ENCODE assay signal across 8 cellular contexts in genomic region chr15:75801859-75802593, GRCh38. TPM values are rescaled to one million over a fixed set of nuclear protein-coding genes. Genes with fewer than 3 reads are reported as not detected.
A peak's percentile ranks its signal among the peaks of the same experiment; 100 is the strongest.
DNase-seq lines count a peak whose midpoint lies in the region; ATAC-seq and TF ChIP-seq lines count a peak whose summit lies in the region.

No MANE protein-coding gene starts in this region.

- ATAC-seq in GM21529 (IDR thresholded peaks at IDR 0.05; ENCODE audit: unreplicated experiment): peak; percentile 61

- peaks cover 2 to 8% (median 4%) of the 10 kb centered on the region in 4 donors for H3K4me1 Mint-ChIP-seq in CD4-positive, alpha-beta memory T cell
- H3K4me1 Mint-ChIP-seq in osteocyte (ENCODE audit: unreplicated experiment): peaks cover 5% of the 10 kb centered on the region

- H3K9me3 Mint-ChIP-seq in CD4-positive, alpha-beta memory T cell: peaks cover 0 to 2% (median 0%) of the 10 kb centered on the region in 8 donors
- no peaks in the 10 kb centered on the region for H3K9me3 Mint-ChIP-seq in osteocyte (ENCODE audit: unreplicated experiment)

- H3K27ac ChIP-seq in CD4-positive, alpha-beta memory T cell (ENCODE audit: low read depth, low read length): no peak overlapping the region
- H3K27ac ChIP-seq in suprapubic skin: no peak overlapping the region

- H3K36me3 Mint-ChIP-seq in CD4-positive, alpha-beta memory T cell: no peaks in the 10 kb centered on the region
- H3K36me3 Mint-ChIP-seq in osteocyte (ENCODE audit: unreplicated experiment): no peaks in the 10 kb centered on the region

- peaks cover 28 to 35% of the 10 kb centered on the region in 2 donors for H3K27me3 Mint-ChIP-seq in CD4-positive, alpha-beta memory T cell
- H3K27me3 Mint-ChIP-seq in osteocyte (ENCODE audit: unreplicated experiment): peaks cover 53% of the 10 kb centered on the region

- no peak overlapping the region for H3K4me3 ChIP-seq in CD4-positive, alpha-beta memory T cell (ENCODE audit: low read length in 2 of 2)
- H3K4me3 ChIP-seq in MG63 (no peak overlapping the region), suprapubic skin (peak overlapping the region; percentile 7)

- peak overlapping the region in 7 of 8 donors; percentile 46 to 79 (median 65) for H3K4me3 Mint-ChIP-seq in CD4-positive, alpha-beta memory T cell
- peak overlapping the region; percentile 70 for H3K4me3 Mint-ChIP-seq in osteocyte (ENCODE audit: unreplicated experiment)

- POLR2A ChIA-PET in CD4-positive, alpha-beta memory T cell (lab: Charles Lee; ENCODE audit: partially characterized antibody): interaction anchor here (1.3 to 2.3 kb wide), 4 partner anchors 13 to 116 kb away, joined by 3 to 6 read pairs (median 4); no protein-coding TSS in a partner anchor

- no peaks in the 10 kb centered on the region for H3K36me3 ChIP-seq in CD4-positive, alpha-beta memory T cell (ENCODE audit: insufficient read depth, low read length)
- no peaks in the 10 kb centered on the region for H3K36me3 ChIP-seq in MG63
- H3K36me3 ChIP-seq in suprapubic skin: no peaks in the 10 kb centered on the region

- peak; percentile 69 to 75 (median 72) for DNase-seq in CD4-positive, alpha-beta memory T cell
- peak; percentile 80 for DNase-seq in MG63
- DNase-seq in SK-MEL-5 (ENCODE audit: low read depth, low spot score): peak; percentile 81
- DNase-seq in activated gamma-delta T cell treated with anti-CD3 and anti-CD28 coated beads, Interleukin-2, amount 50 U/mL, for 16 hours (ENCODE audit: low read depth): peak; percentile 57
- peak; percentile 37 for DNase-seq in glomerular endothelial cell (ENCODE audit: extremely low read depth, low read depth, low spot score)
- DNase-seq in osteocyte (ENCODE audit: extremely low spot score, unreplicated experiment): peak; percentile 93
- DNase-seq in suprapubic skin (ENCODE audit: low spot score in 2 of 2): peak; percentile 88 to 90

- H3K4me1 ChIP-seq in CD4-positive, alpha-beta memory T cell (ENCODE audit: insufficient read depth, low read length): peaks cover 8% of the 10 kb centered on the region
- H3K4me1 ChIP-seq in suprapubic skin: peaks cover 4% of the 10 kb centered on the region

- H3K9me3 ChIP-seq in CD4-positive, alpha-beta memory T cell (ENCODE audit: control insufficient read depth in 1 of 2, low read length in 2 of 2): no peaks in the 10 kb centered on the region
- H3K9me3 ChIP-seq in MG63 (no peaks in the 10 kb centered on the region), suprapubic skin (no peaks in the 10 kb centered on the region)

- no peak for TF ChIP-seq POLR2A in suprapubic skin (IDR thresholded peaks at IDR 0.05)

- WGBS in suprapubic skin: 5% methylated on average over 25 of the region's 25 CpGs

- intact Hi-C loops in CD4-positive, alpha-beta memory T cell (cut with micrococcal nuclease): loop anchor here (1.0 to 2.0 kb wide), 2 partner anchors 74 to 337 kb away; no protein-coding TSS in a partner anchor

- TF ChIP-seq CTCF in osteocyte (IDR thresholded peaks at IDR 0.05) (peak; percentile 91), suprapubic skin (IDR thresholded peaks at IDR 0.05) (peak; percentile 68 to 96)

- peak overlapping the region in 1 of 7 donors; percentile 62 for H3K27ac Mint-ChIP-seq in CD4-positive, alpha-beta memory T cell
- H3K27ac Mint-ChIP-seq in osteocyte (ENCODE audit: unreplicated experiment): no peak overlapping the region

- H3K27me3 ChIP-seq in CD4-positive, alpha-beta memory T cell (ENCODE audit: insufficient read depth, low read length): peaks cover 12% of the 10 kb centered on the region
- peaks cover 21% of the 10 kb centered on the region for H3K27me3 ChIP-seq in MG63
- peaks cover 10% of the 10 kb centered on the region for H3K27me3 ChIP-seq in suprapubic skin

- CTCF ChIA-PET in CD4-positive, alpha-beta memory T cell (lab: Charles Lee; ENCODE audit: partially characterized antibody): interaction anchor here (0.6 to 5.5 kb wide), 28 partner anchors 8 to 1043 kb away, joined by 3 to 104 read pairs (median 4); partner anchors contain the start of genes MAN2C1 and UBE2Q2

- in situ Hi-C loops in SK-MEL-5 (cut with HindIII; ENCODE audit: low pct_unique_long_range_greater_than_20kb, low sequenced_read_pairs): no loop called here

- TF ChIP-seq EP300 in suprapubic skin (IDR thresholded peaks at IDR 0.05): no peak

RNA-seq across cellular contexts. Expression of gene UBE2Q2, which starts 41.2 kb away (rescaled TPM):
- total RNA-seq in CD4-positive, alpha-beta memory T cell: 10 to 100 TPM; 38.0 to 42.9 TPM
- polyA plus RNA-seq in CD4-positive, alpha-beta memory T cell: 10 to 100 TPM; 58.9 to 67.1 TPM
- 41.9 and 61.8 TPM in 2 replicates for total RNA-seq in MG63 (2014; rRNA removed; shearing (Covaris generic); ENCODE audit: low replicate concordance)
- total RNA-seq in SK-MEL-5 (2014; rRNA removed; shearing (Covaris generic)): 26.0 and 30.2 TPM in 2 replicates
- polyA plus RNA-seq in SK-MEL-5 (2015; cell fraction: cytosol; rRNA removed): 24.7 and 33.0 TPM in 2 replicates
- polyA plus RNA-seq in SK-MEL-5 (2015; cell fraction: nucleus; rRNA removed): 42.7 and 51.1 TPM in 2 replicates
- total RNA-seq in glomerular endothelial cell (42.9 and 48.0 TPM in 2 replicates), osteocyte (42.4 and 43.2 TPM in 2 replicates), suprapubic skin (10 to 100 TPM; 15.1 to 21.2 (median 19.3) TPM)

Comparison
In these comparisons a context has a peak if more than half of its experiments do, and no peak if none do; other contexts are left out.
1. DNase-seq: peak in every context shown above with its lines; median percentile 93 in osteocyte; 89 in suprapubic skin; 81 in SK-MEL-5; 80 in MG63; 72 in CD4-positive, alpha-beta memory T cell; 57 in activated gamma-delta T cell treated with anti-CD3 and anti-CD28 coated beads, Interleukin-2, amount 50 U/mL, for 16 hours; 37 in glomerular endothelial cell.